35 cellular contexts compared by ENCODE assay signal in genomic region chr3:121508384-121508783, GRCh38. TPM values are rescaled to one million over a fixed set of nuclear protein-coding genes. Genes with fewer than 3 reads are reported as not detected.
"Had no signal": no experiment of that assay in that cellular context is flagged by ENCODE, and none has a peak within 500 bp of the region (broad histone marks: within the 10 kb centered on the region; RNA-seq: fewer than 3 reads in every experiment).

No MANE protein-coding gene starts in this region.

- H3K9me3 ChIP-seq: gastrocnemius medialis, left lung, mucosa of descending colon, prostate gland, sigmoid colon, spleen, thoracic aorta, tibial nerve, upper lobe of right lung, uterus had no signal

- H2AFZ ChIP-seq: neural progenitor cell had no signal

- H3K27me3 Mint-ChIP-seq: naive thymus-derived CD4-positive, alpha-beta T cell; stimulated activated memory B cell treated with anti-CD40 and anti-IgM and Interleukin-4, amounts not matched to agents 10 μg/mL and 1 μg/mL and 100 μg/mL, for 72 hours; stimulated activated naive CD8-positive, alpha-beta T cell treated with anti-CD3 and anti-CD28 coated beads, Interleukin-15, Interleukin-2, amounts not matched to agents 100 ng/mL and 50 ng/mL, for 24 hours had no signal

- H3K4me3 ChIP-seq: dorsolateral prefrontal cortex, gastrocnemius medialis, left lung, mucosa of descending colon, neural progenitor cell, prostate gland, sigmoid colon, spleen, thoracic aorta, tibial nerve, upper lobe of right lung, uterus had no signal

- H3K9me3 Mint-ChIP-seq: mesothelial cell of epicardium; nephron; neural progenitor cell; stimulated activated naive CD8-positive, alpha-beta T cell treated with anti-CD3 and anti-CD28 coated beads, Interleukin-15, Interleukin-2, amounts not matched to agents 100 ng/mL and 50 ng/mL, for 24 hours had no signal

- H3K4me1 ChIP-seq: gastrocnemius medialis, left lung, neural progenitor cell, prostate gland, sigmoid colon, spleen, tibial nerve, upper lobe of right lung, uterus had no signal

- H3K4me1 Mint-ChIP-seq: nephron; neural progenitor cell; stimulated activated memory B cell treated with anti-CD40 and anti-IgM and Interleukin-4, amounts not matched to agents 10 μg/mL and 1 μg/mL and 100 μg/mL, for 72 hours had no signal

- H3K4me2 ChIP-seq: neural progenitor cell had no signal

- H3K27ac Mint-ChIP-seq: mesothelial cell of epicardium; naive thymus-derived CD4-positive, alpha-beta T cell; neural progenitor cell; stimulated activated memory B cell treated with anti-CD40 and anti-IgM and Interleukin-4, amounts not matched to agents 10 μg/mL and 1 μg/mL and 100 μg/mL, for 72 hours; stimulated activated naive CD8-positive, alpha-beta T cell treated with anti-CD3 and anti-CD28 coated beads, Interleukin-15, Interleukin-2, amounts not matched to agents 100 ng/mL and 50 ng/mL, for 24 hours had no signal

- DNase-seq: cerebellar nuclear complex; cortex of kidney; dorsolateral prefrontal cortex; effector CD4-positive, alpha-beta T cell; foreskin fibroblast; gastrocnemius medialis; head of caudate nucleus; hippocampal formation; islet precursor cell; kidney glomerular epithelial cell; left lung; mesenchymal stem cell; mucosa of descending colon; naive thymus-derived CD4-positive, alpha-beta T cell; right cardiac atrium; sigmoid colon; spleen; stimulated activated CD4-positive, alpha-beta T cell treated with anti-CD3 and anti-CD28 coated beads, Interleukin-4, amount 100 ng/mL, for 4 hours; upper lobe of right lung; uterus had no signal

- H3K4me3 Mint-ChIP-seq: mesothelial cell of epicardium; naive thymus-derived CD4-positive, alpha-beta T cell; nephron; neural progenitor cell; stimulated activated memory B cell treated with anti-CD40 and anti-IgM and Interleukin-4, amounts not matched to agents 10 μg/mL and 1 μg/mL and 100 μg/mL, for 72 hours; stimulated activated naive CD8-positive, alpha-beta T cell treated with anti-CD3 and anti-CD28 coated beads, Interleukin-15, Interleukin-2, amounts not matched to agents 100 ng/mL and 50 ng/mL, for 24 hours had no signal

- H3K36me3 ChIP-seq: gastrocnemius medialis, prostate gland, sigmoid colon, thoracic aorta, tibial nerve, upper lobe of right lung, uterus had no signal

- H3K27me3 ChIP-seq: dorsolateral prefrontal cortex, gastrocnemius medialis, left lung, neural progenitor cell, sigmoid colon, spleen, tibial nerve, upper lobe of right lung, uterus had no signal

- H3K27ac ChIP-seq: dorsolateral prefrontal cortex, epithelial cell of prostate, gastrocnemius medialis, left lung, neural progenitor cell, prostate gland, sigmoid colon, spleen, thoracic aorta, tibial nerve, upper lobe of right lung, uterus had no signal

RNA-seq across cellular contexts. Expression of gene ARGFX, which starts 59.4 kb away (rescaled TPM):
- total RNA-seq: esophagus mucosa; gastrocnemius medialis; glomerular endothelial cell; left lung; lower leg skin; lung microvascular endothelial cell; mesothelial cell of epicardium; mucosa of descending colon; naive thymus-derived CD4-positive, alpha-beta T cell; osteoblast; prostate gland; right cardiac atrium; sigmoid colon; skeletal muscle tissue; spleen; thoracic aorta; tibial nerve; upper lobe of right lung; uterus had no signal
- polyA plus RNA-seq: naive thymus-derived CD4-positive, alpha-beta T cell; right cardiac atrium; sigmoid colon; spleen had no signal
